ENCODE assay signal across 19 cellular contexts in genomic region chr1:167333114-167333513, GRCh38.
DNase-seq lines count a peak whose midpoint lies in the region; ATAC-seq, FAIRE-seq and TF ChIP-seq lines count a peak whose summit lies in the region.
"Had no signal": no experiment of that assay in that cellular context is flagged by ENCODE, and none has a peak within 500 bp of the region (broad histone marks: within the 10 kb centered on the region; RNA-seq: fewer than 3 reads in every experiment).

No MANE protein-coding gene starts in this region.

- H3K4me3 ChIP-seq in BLaER1 (no peak overlapping the region), SU-DHL-6 (ENCODE audit: insufficient read depth, low read length, poor library complexity, severe bottlenecking) (peak overlapping the region; percentile 73), neural progenitor cell (no peak overlapping the region), mucosa of descending colon (no peak overlapping the region)
- H3K4me3 ChIP-seq: PC-9 had no signal

- H2AFZ ChIP-seq in SU-DHL-6 (ENCODE audit: low read depth, low read length, severe bottlenecking) (no peak overlapping the region), neural progenitor cell (replicated peaks) (no peak overlapping the region)
- H2AFZ ChIP-seq: PC-9 had no signal

- in situ Hi-C loops in KBM-7 (cut with MboI; ENCODE audit: low pct_unique_long_range_greater_than_20kb, low sequenced_read_pairs): no loop called here

- no peak for TF ChIP-seq CTCF in SU-DHL-6 (IDR thresholded peaks at IDR 0.05; ENCODE audit: insufficient read depth, low read length, poor library complexity, severe bottlenecking)
- TF ChIP-seq CTCF in neural progenitor cell (IDR thresholded peaks at IDR 0.05): no peak
- TF ChIP-seq CTCF in mucosa of descending colon (IDR thresholded peaks at IDR 0.05): no peak

- peak overlapping the region; percentile 12; the same call in 1 of the 2 replicates for H3K4me2 ChIP-seq in BLaER1
- H3K4me2 ChIP-seq in SU-DHL-6 (ENCODE audit: low read depth, low read length, poor library complexity, severe bottlenecking): peak overlapping the region; percentile 96
- H3K4me2 ChIP-seq in neural progenitor cell: no peak overlapping the region

- peak; percentile 26 for FAIRE-seq in GM18507 (lab: Jason Lieb, UNC)

- peaks cover 34% of the 10 kb centered on the region for H3K9me3 ChIP-seq in BLaER1
- no peaks in the 10 kb centered on the region for H3K9me3 ChIP-seq in SU-DHL-6 (ENCODE audit: insufficient read depth, low read length)
- H3K9me3 ChIP-seq in neural progenitor cell (ENCODE audit: low read depth): no peaks in the 10 kb centered on the region
- H3K9me3 ChIP-seq in mucosa of descending colon: peaks cover 4% of the 10 kb centered on the region

- no peaks in the 10 kb centered on the region for H4K20me1 ChIP-seq in BLaER1
- no peaks in the 10 kb centered on the region for H4K20me1 ChIP-seq in SU-DHL-6 (ENCODE audit: low read depth, low read length)
- peaks cover 44% of the 10 kb centered on the region for H4K20me1 ChIP-seq in neural progenitor cell (ENCODE audit: low read depth)

- H3K9me2 ChIP-seq in SU-DHL-6 (replicated peaks; ENCODE audit: insufficient read depth, low read length): no peaks in the 10 kb centered on the region

- intact Hi-C loops in mucosa of descending colon (cut with DNase I, micrococcal nuclease): no loop called here

- H3F3A ChIP-seq in SU-DHL-6 (ENCODE audit: insufficient read depth) (peaks cover 44% of the 10 kb centered on the region), neural progenitor cell (ENCODE audit: low read depth) (peaks cover 24% of the 10 kb centered on the region)

- H3K9ac ChIP-seq in BLaER1: no peak overlapping the region
- peak overlapping the region; percentile 64 for H3K9ac ChIP-seq in SU-DHL-6 (ENCODE audit: low read length)
- H3K9ac ChIP-seq in neural progenitor cell: no peak overlapping the region

- DNase-seq in GM18507 (ENCODE audit: extremely low spot score, insufficient read length, low read depth) (no peak), neural progenitor cell (ENCODE audit: low spot score) (no peak), mucosa of descending colon (no peak), DMS 273 (lab: John Stamatoyannopoulos, UW; ENCODE audit: unreplicated experiment) (no peak), KBM-7 (no peak)
- DNase-seq: DMS 273 treated with DMSO at 0.1 percent for 48 hours, GF-D8, GOT3, NCI-H1417, NCI-H187, NCI-H2227 treated with DMSO at 0.1 percent for 48 hours, NCI-H510A treated with DMSO at 0.1 percent for 48 hours, NCI-H774, SIG-M5 had no signal

- H3K36me3 ChIP-seq in BLaER1: peaks cover 46% of the 10 kb centered on the region
- H3K36me3 ChIP-seq in SU-DHL-6 (ENCODE audit: low read length): peaks cover 8% of the 10 kb centered on the region; the same call in 1 of the 2 replicates
- H3K36me3 ChIP-seq in neural progenitor cell: no peaks in the 10 kb centered on the region
- no peaks in the 10 kb centered on the region for H3K36me3 ChIP-seq in mucosa of descending colon (ENCODE audit: low read depth)

- H3K36me3 Mint-ChIP-seq in neural progenitor cell: peaks cover 29% of the 10 kb centered on the region

- H3K27ac Mint-ChIP-seq in neural progenitor cell: no peak overlapping the region

- H3K27me3 ChIP-seq in BLaER1: no peaks in the 10 kb centered on the region
- H3K27me3 ChIP-seq in SU-DHL-6 (ENCODE audit: low read length): no peaks in the 10 kb centered on the region
- no peaks in the 10 kb centered on the region for H3K27me3 ChIP-seq in neural progenitor cell

- peaks cover 15% of the 10 kb centered on the region for H3K4me1 Mint-ChIP-seq in neural progenitor cell

- H3K4me1 ChIP-seq in BLaER1: peaks cover 40% of the 10 kb centered on the region
- H3K4me1 ChIP-seq in neural progenitor cell: peaks cover 18% of the 10 kb centered on the region
- peaks cover 5% of the 10 kb centered on the region for H3K4me1 ChIP-seq in mucosa of descending colon (ENCODE audit: low read depth)

- peaks cover 13% of the 10 kb centered on the region for H3K9me3 Mint-ChIP-seq in neural progenitor cell

- no peak overlapping the region for H3K4me3 Mint-ChIP-seq in neural progenitor cell

- H3K27ac ChIP-seq in BLaER1 (no peak overlapping the region), SU-DHL-6 (ENCODE audit: low read depth, low read length) (peak overlapping the region; percentile 99), neural progenitor cell (peak overlapping the region; percentile 20)
- H3K27ac ChIP-seq: RWPE1 had no signal

- ATAC-seq in mucosa of descending colon: no peak
- ATAC-seq: SK-N-SH treated with all-trans-retinoic acid at 6 μM for 48 hours had no signal

- H3K79me2 ChIP-seq in SU-DHL-6 (ENCODE audit: insufficient read depth, low read length) (peaks cover 82% of the 10 kb centered on the region), neural progenitor cell (ENCODE audit: low read depth) (peaks cover 80% of the 10 kb centered on the region)

- no peaks in the 10 kb centered on the region for H3K27me3 Mint-ChIP-seq in neural progenitor cell (ENCODE audit: insufficient read depth, low read depth)
